Comparison of ENCODE assay signal across 7 cellular contexts in the genomic region with DNA sequence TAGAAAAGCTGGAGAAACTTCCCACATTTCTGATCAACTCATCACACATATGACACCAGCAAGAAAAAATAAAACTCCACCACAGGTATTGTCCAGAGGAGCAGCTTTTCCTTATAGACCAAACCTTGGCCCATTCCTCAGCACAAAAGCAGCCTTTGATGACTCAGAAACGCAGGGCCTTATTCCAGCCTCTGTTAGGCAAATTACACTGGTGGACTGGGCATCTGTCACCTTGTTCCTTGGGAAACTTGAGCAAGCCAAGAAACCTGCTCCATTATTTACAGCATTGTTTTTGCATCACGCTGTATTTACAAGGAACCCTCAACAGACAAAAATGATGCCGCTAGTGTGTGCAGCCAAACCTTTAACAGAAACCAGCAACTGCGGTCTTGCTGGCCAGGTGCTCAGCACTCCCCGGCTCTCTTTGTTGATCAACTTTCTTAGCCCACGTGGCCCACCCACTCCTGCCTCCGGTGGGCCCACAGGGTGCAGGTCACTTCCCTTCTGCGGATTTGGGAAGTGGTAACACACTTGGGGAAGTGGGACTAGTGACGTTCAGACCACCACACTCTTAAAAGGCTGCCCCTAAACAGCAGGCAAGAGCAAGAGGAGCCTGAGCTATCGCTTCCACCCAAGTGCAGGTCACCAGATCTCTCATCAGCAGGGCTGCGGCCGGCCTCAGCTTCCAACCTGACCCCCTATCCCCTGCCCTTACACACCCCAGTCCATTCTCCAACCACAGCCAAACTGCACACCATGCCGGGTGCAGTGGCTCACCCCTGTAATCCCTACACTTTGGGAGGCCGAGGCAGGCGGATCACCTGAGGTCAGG. TPM values are rescaled to one million over a fixed set of nuclear protein-coding genes. Genes with fewer than 3 reads are reported as not detected.
DNase-seq lines count a peak whose midpoint lies in the region; ATAC-seq and TF ChIP-seq lines count a peak whose summit lies in the region.

No MANE protein-coding gene starts in this region.

- no peak for DNase-seq in IMR-90
- peak; percentile 73 for DNase-seq in mammary epithelial cell
- DNase-seq in thyroid gland: no peak
- DNase-seq in iPS-NIHi7 (ENCODE audit: extremely low spot score): no peak
- no peak for DNase-seq in NCI-H345 treated with DMSO at 0.1 percent for 48 hours (lab: John Stamatoyannopoulos, UW; ENCODE audit: unreplicated experiment)

- no peak overlapping the region for H3K18ac ChIP-seq in IMR-90 (ENCODE audit: low read depth, low read length)

- H2BK20ac ChIP-seq in IMR-90 (ENCODE audit: low read depth, low read length): no peak overlapping the region

- H3K9ac ChIP-seq in IMR-90 (ENCODE audit: low read depth, low read length): no peak overlapping the region
- peak overlapping the region; percentile 26 for H3K9ac ChIP-seq in mammary epithelial cell (ENCODE audit: insufficient read depth, low read length)

- CTCF ChIA-PET in IMR-90 (lab: Yijun Ruan, JAX): interaction anchor here (0.5 kb wide), 1 partner anchor 502 kb away, joined by 3 read pairs; no protein-coding TSS in a partner anchor
- CTCF ChIA-PET in mammary epithelial cell (lab: Charles Lee; ENCODE audit: low non-redundant PET): interaction anchor here (0.7 kb wide), 1 partner anchor 159 kb away, joined by 4 read pairs; no protein-coding TSS in a partner anchor

- no peak overlapping the region for H3K27ac ChIP-seq in IMR-90 (ENCODE audit: insufficient read depth, low read length)
- peak overlapping the region; percentile 15 for H3K27ac ChIP-seq in mammary epithelial cell (ENCODE audit: insufficient read depth, low read depth, low read length)
- peak overlapping the region; percentile 85 to 97 (median 86) for H3K27ac ChIP-seq in thyroid gland

- H3K4me2 ChIP-seq in IMR-90 (ENCODE audit: low read depth, low read length) (no peak overlapping the region), mammary epithelial cell (ENCODE audit: insufficient read depth, low read depth, low read length) (peak overlapping the region; percentile 61)

- H3K36me3 ChIP-seq in IMR-90 (ENCODE audit: control insufficient read depth, insufficient read depth, low read length): no peaks in the 10 kb centered on the region
- H3K36me3 ChIP-seq in mammary epithelial cell (ENCODE audit: insufficient read depth, low read length): no peaks in the 10 kb centered on the region
- H3K36me3 ChIP-seq in thyroid gland: no peaks in the 10 kb centered on the region

- 83% methylated on average over 2 of the region's 15 CpGs; no CpG with 5 or more reads in 1 of the 2 experiments for WGBS in IMR-90 (ENCODE audit: extremely low coverage in 2 of 2, insufficient read length in 1 of 2), 2 experiments
- 79% methylated on average over 15 of the region's 15 CpGs for WGBS in mammary epithelial cell (ENCODE audit: low coverage, missing lambda C conversion rate)
- 70 to 85% methylated on average over 15 of the region's 15 CpGs for WGBS in thyroid gland, 2 donors

- H3K4me3 ChIP-seq in IMR-90 (ENCODE audit: insufficient read depth, low read depth, low read length): no peak overlapping the region
- peak overlapping the region; percentile 76 to 92 (median 78) for H3K4me3 ChIP-seq in mammary epithelial cell (replicated peaks in 1 of 3; ENCODE audit: insufficient read depth in 1 of 3, low read depth in 2 of 3, low read length in 3 of 3)
- H3K4me3 ChIP-seq in thyroid gland (replicated peaks in 1 of 3): peak overlapping the region in 1 of 3 donors; percentile 60

- no peak overlapping the region for H3K4ac ChIP-seq in IMR-90 (ENCODE audit: low read depth, low read length)

- no peak for TF ChIP-seq RAD21 in IMR-90 (IDR thresholded peaks at IDR 0.05; ENCODE audit: low read length)

- no peaks in the 10 kb centered on the region for H3K9me1 ChIP-seq in IMR-90 (ENCODE audit: insufficient read depth, low read length)

- no peak overlapping the region for H3K14ac ChIP-seq in IMR-90 (replicated peaks; ENCODE audit: low read depth, low read length)

- peak; percentile 68 for ATAC-seq in GM18517 (IDR thresholded peaks at IDR 0.05; ENCODE audit: unreplicated experiment)
- peak; percentile 55 for ATAC-seq in GM21619 (IDR thresholded peaks at IDR 0.05; ENCODE audit: unreplicated experiment)
- ATAC-seq in IMR-90 (ENCODE audit: low read depth): no peak

- H3K79me2 ChIP-seq in mammary epithelial cell (ENCODE audit: insufficient read depth, low read length): peaks cover 61% of the 10 kb centered on the region

- H4K8ac ChIP-seq in IMR-90 (ENCODE audit: low read depth in 2 of 2, low read length in 2 of 2): no peak overlapping the region

- H2BK120ac ChIP-seq in IMR-90 (ENCODE audit: low read depth, low read length): no peak overlapping the region

- POLR2A ChIA-PET in IMR-90 (lab: Charles Lee; ENCODE audit: unreplicated experiment): no interaction called here

- no peak overlapping the region; the same call in 1 of the 2 replicates for H2AK5ac ChIP-seq in IMR-90 (ENCODE audit: low read depth, low read length)

- no peaks in the 10 kb centered on the region for H3K9me3 ChIP-seq in IMR-90 (ENCODE audit: control insufficient read depth, insufficient read depth, low read length)
- no peaks in the 10 kb centered on the region for H3K9me3 ChIP-seq in mammary epithelial cell (replicated peaks; ENCODE audit: insufficient read depth, low read length)
- H3K9me3 ChIP-seq in thyroid gland: no peaks in the 10 kb centered on the region

- H3K79me1 ChIP-seq in IMR-90 (ENCODE audit: low read depth in 1 of 2, low read length in 2 of 2): 0 out of 4 replicates have a peak, but pooled peaks cover 0 to 4% of the 10 kb centered on the region in 2 experiments

- H4K5ac ChIP-seq in IMR-90 (ENCODE audit: low read depth, low read length): no peak overlapping the region

- H3K4me1 ChIP-seq in IMR-90 (ENCODE audit: control insufficient read depth, insufficient read depth, low read length) (peaks cover 3% of the 10 kb centered on the region; the same call in 1 of the 2 replicates), mammary epithelial cell (ENCODE audit: insufficient read depth, low read length) (peaks cover 26% of the 10 kb centered on the region), thyroid gland (peaks cover 31 to 36% of the 10 kb centered on the region in 2 donors)

- H2BK5ac ChIP-seq in IMR-90 (ENCODE audit: low read depth, low read length, poor library complexity, severe bottlenecking): no peak overlapping the region

- TF ChIP-seq POLR2A in IMR-90 (IDR thresholded peaks at IDR 0.05; ENCODE audit: low read depth, low read length) (no peak), thyroid gland (IDR thresholded peaks at IDR 0.05) (no peak)

- H3K23ac ChIP-seq in IMR-90 (ENCODE audit: low read depth, low read length): 0 out of 2 replicates have a peak overlapping the region, but pooled peaks have one; percentile 68

- peak overlapping the region; percentile 15 for H2AK9ac ChIP-seq in IMR-90 (replicated peaks; ENCODE audit: low read depth, low read length, poor library complexity)

- in situ Hi-C loops in IMR-90 (cut with MboI; ENCODE audit: low sequenced_read_pairs) (no loop called here), mammary epithelial cell (cut with MboI; ENCODE audit: low sequenced_read_pairs in 2 of 2) (no loop called here)

- dilution Hi-C loops in IMR-90 (cut with HindIII; ENCODE audit: low sequenced_read_pairs, unreplicated experiment) (no loop called here), mammary epithelial cell (cut with HindIII; ENCODE audit: low sequenced_read_pairs) (no loop called here)

- H2AFZ ChIP-seq in IMR-90 (replicated peaks; ENCODE audit: low read length, poor library complexity): no peak overlapping the region
- H2AFZ ChIP-seq in mammary epithelial cell (ENCODE audit: low read depth, low read length): no peak overlapping the region

- H4K20me1 ChIP-seq in IMR-90 (ENCODE audit: insufficient read depth, low read length) (peaks cover 3% of the 10 kb centered on the region; the same call in 1 of the 2 replicates), mammary epithelial cell (ENCODE audit: insufficient read depth, low read length) (no peaks in the 10 kb centered on the region)

- intact Hi-C loops in IMR-90 (cut with micrococcal nuclease) (no loop called here), mammary epithelial cell (cut with micrococcal nuclease) (loop anchor here (2.0 to 5.0 kb wide), 3 partner anchors 13 to 109 kb away; no protein-coding TSS in a partner anchor), thyroid gland (cut with DNase I) (no loop called here)

- no peak overlapping the region for H3K56ac ChIP-seq in IMR-90 (ENCODE audit: extremely low read depth, insufficient read depth, low read length)

- H2BK15ac ChIP-seq in IMR-90 (ENCODE audit: low read depth, low read length): no peak overlapping the region

- BruUV-seq in IMR-90 (replicated peaks; lab: Mats Ljungman, UMichigan) (no TSS peak), mammary epithelial cell (replicated peaks; lab: Mats Ljungman, UMichigan) (no TSS peak)

- no peak overlapping the region for H4K91ac ChIP-seq in IMR-90 (ENCODE audit: insufficient read depth, low read depth, low read length)

- TF ChIP-seq CTCF in IMR-90 (conservative IDR thresholded peaks at IDR 0.05; ENCODE audit: low read depth, low read length) (no peak), mammary epithelial cell (conservative IDR thresholded peaks at IDR 0.05 in 1 of 2, IDR thresholded peaks at IDR 0.05 in 1 of 2; ENCODE audit: extremely low read depth in 1 of 2, insufficient read depth in 1 of 2, low read depth in 1 of 2, low read length in 2 of 2) (no peak), thyroid gland (IDR thresholded peaks at IDR 0.05) (no peak)

- no peaks in the 10 kb centered on the region for H3K27me3 ChIP-seq in IMR-90 (ENCODE audit: control insufficient read depth, insufficient read depth, low read length)
- H3K27me3 ChIP-seq in mammary epithelial cell (ENCODE audit: insufficient read depth, low read length): no peaks in the 10 kb centered on the region
- no peaks in the 10 kb centered on the region for H3K27me3 ChIP-seq in thyroid gland

TF ChIP-seq in IMR-90, 13 proteins besides CTCF, POLR2A, EP300 and RAD21:
- TF ChIP-seq MAZ (IDR thresholded peaks at IDR 0.05; ENCODE audit: borderline replicate concordance, low read depth, low read length) (no peak), CEBPB (IDR thresholded peaks at IDR 0.05; ENCODE audit: low read depth, low read length) (no peak)

RNA-seq across cellular contexts. Expression of a gene that starts 1.5 kb away (rescaled TPM):
- 2.5 and 5.8 TPM in 2 replicates for total RNA-seq in IMR-90 (2012; rRNA removed)
- polyA plus RNA-seq in IMR-90 (2012; rRNA removed): 3.1 and 4.1 TPM in 2 replicates
- polyA plus RNA-seq in IMR-90 (2012; cell fraction: cytosol; rRNA removed): 0.96 and 1.0 TPM in 2 replicates
- polyA plus RNA-seq in IMR-90 (2012; cell fraction: nucleus; rRNA removed; ENCODE audit: low replicate concordance): 0.47 and 1.4 TPM in 2 replicates
- 10 to 100 TPM; 32.0 to 41.1 TPM for total RNA-seq in mammary epithelial cell
- 26.0 TPM for polyA plus RNA-seq in mammary epithelial cell
- 20.5 TPM for polyA minus RNA-seq in mammary epithelial cell
- total RNA-seq in thyroid gland: 10 to 100 TPM; 37.5 to 92.6 (median 44.8) TPM
